9 cellular contexts compared by ENCODE assay signal in genomic region chr17:57927048-57927723, GRCh38. TPM values are rescaled to one million over a fixed set of nuclear protein-coding genes. Genes with fewer than 3 reads are reported as not detected.
DNase-seq lines count a peak whose midpoint lies in the region; ATAC-seq, FAIRE-seq and TF ChIP-seq lines count a peak whose summit lies in the region.
"Had no signal": no experiment of that assay in that cellular context is flagged by ENCODE, and none has a peak within 500 bp of the region (broad histone marks: within the 10 kb centered on the region; RNA-seq: fewer than 3 reads in every experiment).

No MANE protein-coding gene starts in this region.

- H3K4me1 Mint-ChIP-seq in astrocyte (ENCODE audit: low read depth, unreplicated experiment) = peaks cover 29% of the 10 kb centered on the region

- intact Hi-C loops in upper lobe of right lung (cut with DNase I) = no loop called here

- H3K79me2 ChIP-seq in astrocyte (ENCODE audit: insufficient read depth, low read length) (peaks cover 67% of the 10 kb centered on the region), keratinocyte (ENCODE audit: control insufficient read depth, insufficient read depth, low read length) (no peaks in the 10 kb centered on the region)

- peaks cover 2% of the 10 kb centered on the region for H3K36me3 Mint-ChIP-seq in astrocyte (ENCODE audit: low read depth, unreplicated experiment)

- ATAC-seq in upper lobe of right lung (peak; percentile 52), HG02763 (IDR thresholded peaks at IDR 0.05; ENCODE audit: unreplicated experiment) (no peak)

- H3K4me3 Mint-ChIP-seq in astrocyte (ENCODE audit: unreplicated experiment) = peak overlapping the region; percentile 34

- peak overlapping the region; percentile 41 for H3K27ac Mint-ChIP-seq in astrocyte (ENCODE audit: unreplicated experiment)

- no peaks in the 10 kb centered on the region for H3K27me3 ChIP-seq in astrocyte (ENCODE audit: insufficient read depth, low read length)
- H3K27me3 ChIP-seq in keratinocyte (ENCODE audit: control insufficient read depth, extremely low read depth, insufficient read depth, low read length) = no peaks in the 10 kb centered on the region
- H3K27me3 ChIP-seq in upper lobe of right lung = no peaks in the 10 kb centered on the region

- H3K9me3 ChIP-seq in astrocyte (ENCODE audit: insufficient read depth, low read depth, low read length) (no peaks in the 10 kb centered on the region), keratinocyte (ENCODE audit: control insufficient read depth, low read depth, low read length) (no peaks in the 10 kb centered on the region), upper lobe of right lung (no peaks in the 10 kb centered on the region)

- FAIRE-seq in astrocyte (lab: Jason Lieb, UNC) (no peak), keratinocyte (lab: Jason Lieb, UNC) (peak; percentile 62)

- DNase-seq in DMS53 (lab: John Stamatoyannopoulos, UW) (peak; percentile 54), DMS53 treated with DMSO at 0.1 percent for 48 hours (lab: John Stamatoyannopoulos, UW; ENCODE audit: unreplicated experiment) (no peak), astrocyte (ENCODE audit: low read depth) (peak; percentile 72), keratinocyte (ENCODE audit: low read depth, low spot score) (no peak), upper lobe of right lung (no peak), AML-193 (lab: John Stamatoyannopoulos, UW) (no peak)
- DNase-seq in stimulated activated CD4-positive, alpha-beta T cell treated with anti-CD3 and anti-CD28 coated beads, Interleukin-2, amount 100 ng/mL, for 24 hours = no peak

- H3K36me3 ChIP-seq in astrocyte (ENCODE audit: insufficient read depth, low read length) (no peaks in the 10 kb centered on the region), keratinocyte (ENCODE audit: control insufficient read depth in 2 of 2, extremely low read depth in 1 of 2, insufficient read depth in 2 of 2, low read length in 2 of 2) (peaks cover 0 to 2% of the 10 kb centered on the region in 2 experiments), upper lobe of right lung (no peaks in the 10 kb centered on the region)

- H3K9ac ChIP-seq in astrocyte (ENCODE audit: low read length) (peak overlapping the region; percentile 5), keratinocyte (ENCODE audit: control insufficient read depth, extremely low read depth, insufficient read depth, low read length) (no peak overlapping the region)

- H4K20me1 ChIP-seq in astrocyte (ENCODE audit: insufficient read depth, low read length) (peaks cover 68% of the 10 kb centered on the region), keratinocyte (ENCODE audit: control insufficient read depth, extremely low read depth, insufficient read depth, low read length) (no peaks in the 10 kb centered on the region)

- peaks cover 2% of the 10 kb centered on the region for H3K9me3 Mint-ChIP-seq in astrocyte (ENCODE audit: unreplicated experiment)

- H3K27ac ChIP-seq in astrocyte (ENCODE audit: low read depth, low read length) = no peak overlapping the region
- no peak overlapping the region for H3K27ac ChIP-seq in keratinocyte (ENCODE audit: control insufficient read depth, insufficient read depth, low read length)
- peak overlapping the region; percentile 47 for H3K27ac ChIP-seq in upper lobe of right lung
- H3K27ac ChIP-seq: 22Rv1 had no signal

- H3K27me3 Mint-ChIP-seq in astrocyte (ENCODE audit: low read depth, unreplicated experiment) = no peaks in the 10 kb centered on the region

- H3K9me1 ChIP-seq in keratinocyte (ENCODE audit: control insufficient read depth, extremely low read depth, insufficient read depth, low read length) = peaks cover 2% of the 10 kb centered on the region

- H3K4me2 ChIP-seq in astrocyte (ENCODE audit: low read length) (peak overlapping the region; percentile 54), keratinocyte (ENCODE audit: control insufficient read depth, extremely low read depth, insufficient read depth, low read depth, low read length) (peak overlapping the region; percentile 3)

- H3K4me3 ChIP-seq in astrocyte (ENCODE audit: insufficient read depth, low read depth, low read length) (no peak overlapping the region), keratinocyte (ENCODE audit: control insufficient read depth in 2 of 3, extremely low read depth in 1 of 3, insufficient read depth in 2 of 3, low read depth in 1 of 3, low read length in 3 of 3) (no peak overlapping the region), upper lobe of right lung (no peak overlapping the region)

- dilution Hi-C loops in keratinocyte (cut with MboI; ENCODE audit: extremely low pct_ligation_motif_present, low sequenced_read_pairs) = no loop called here

- no peak for TF ChIP-seq CTCF in astrocyte (IDR thresholded peaks at IDR 0.05; ENCODE audit: insufficient read depth, low read depth, low read length)
- no peak for TF ChIP-seq CTCF in keratinocyte (optimal IDR thresholded peaks at IDR 0.05 in 1 of 3, IDR thresholded peaks at IDR 0.05 in 1 of 3, conservative IDR thresholded peaks at IDR 0.05 in 1 of 3; ENCODE audit: extremely low read depth in 1 of 3, insufficient read depth in 2 of 3, low read length in 3 of 3)
- no peak for TF ChIP-seq CTCF in upper lobe of right lung (IDR thresholded peaks at IDR 0.05)

- no peak overlapping the region for H2AFZ ChIP-seq in astrocyte (ENCODE audit: low read depth, low read length)
- H2AFZ ChIP-seq in keratinocyte (ENCODE audit: control insufficient read depth, low read length) = no peak overlapping the region

- H3K4me1 ChIP-seq in astrocyte (ENCODE audit: insufficient read depth, low read length) (peaks cover 21% of the 10 kb centered on the region), keratinocyte (ENCODE audit: control insufficient read depth, extremely low read depth, insufficient read depth, low read length) (peaks cover 15% of the 10 kb centered on the region), upper lobe of right lung (peaks cover 51% of the 10 kb centered on the region)

RNA-seq across cellular contexts. Expression of gene CUEDC1, which starts 28.0 kb away (rescaled TPM):
- 37.4 and 43.7 TPM in 2 replicates for total RNA-seq in astrocyte
- 12.9 to 18.7 TPM (median 14.4 TPM) in 3 replicates for polyA plus RNA-seq in keratinocyte
- 3.6 TPM for polyA plus RNA-seq in keratinocyte (2011; ENCODE audit: low read depth)
- polyA plus RNA-seq in keratinocyte (2011; cell fraction: cytosol; rRNA removed) = 11.2 and 13.6 TPM in 2 replicates
- polyA plus RNA-seq in keratinocyte (2011; cell fraction: nucleus; rRNA removed) = 31.3 and 40.1 TPM in 2 replicates
- 6.4 and 19.7 TPM in 2 replicates for polyA plus RNA-seq in keratinocyte (2012; ENCODE audit: low replicate concordance)
- 13.5 to 25.5 TPM (median 14.4 TPM) in 3 replicates for polyA minus RNA-seq in keratinocyte
- 18.4 TPM for polyA minus RNA-seq in keratinocyte (2011; cell fraction: cytosol; rRNA and poly(A)+ RNA removed)
- polyA minus RNA-seq in keratinocyte (2011; cell fraction: nucleus; rRNA and poly(A)+ RNA removed) = 13.1 and 14.2 TPM in 2 replicates
- 41.9 TPM for total RNA-seq in upper lobe of right lung

Comparison
In these comparisons a context has a peak if more than half of its experiments do, and no peak if none do; other contexts are left out.
1. DNase-seq: peak in DMS53 (single experiment) and astrocyte (single experiment); none in DMS53 treated with DMSO at 0.1 percent for 48 hours (single experiment), keratinocyte (single experiment), upper lobe of right lung (single experiment), stimulated activated CD4-positive, alpha-beta T cell treated with anti-CD3 and anti-CD28 coated beads, Interleukin-2, amount 100 ng/mL, for 24 hours (0 of 2) and AML-193 (0 of 2).